In genomic region chr9:90966475-90967150, GRCh38 we compare ENCODE assay signal across 10 cellular contexts.
DNase-seq lines count a peak whose midpoint lies in the region; ATAC-seq and TF ChIP-seq lines count a peak whose summit lies in the region.
"Had no signal": no experiment of that assay in that cellular context is flagged by ENCODE, and none has a peak within 500 bp of the region (broad histone marks: within the 10 kb centered on the region; RNA-seq: fewer than 3 reads in every experiment).

No MANE protein-coding gene starts in this region.

- no peaks in the 10 kb centered on the region for H3K9me3 ChIP-seq in H9 (ENCODE audit: control insufficient read depth, low read depth, low read length)
- H3K9me3 ChIP-seq: SK-N-SH had no signal

- no peak overlapping the region for H2AK5ac ChIP-seq in H9 (ENCODE audit: insufficient read length, low read length)

- H2BK12ac ChIP-seq in H9 (ENCODE audit: insufficient read length, low read depth, low read length) = no peak overlapping the region

- no CpG with 5 or more reads among the region's 19 CpGs for WGBS in H9 (ENCODE audit: extremely low coverage, insufficient read length, low lambda C conversion rate)

- no peaks in the 10 kb centered on the region for H3K23me2 ChIP-seq in H9 (ENCODE audit: insufficient read length, low read depth, low read length, poor library complexity, severe bottlenecking)

- H3T11ph ChIP-seq in H9 (ENCODE audit: low read length) = no peak overlapping the region

- H3K4ac ChIP-seq in H9 (ENCODE audit: low read depth, low read length) = no peak overlapping the region

- no peak overlapping the region for H3K4me2 ChIP-seq in H9 (ENCODE audit: insufficient read depth, insufficient read length, low read length)
- H3K4me2 ChIP-seq: SK-N-SH had no signal

- no peak overlapping the region for H4K8ac ChIP-seq in H9 (replicated peaks; ENCODE audit: insufficient read length, low read depth, low read length)

- H3K4me3 Mint-ChIP-seq in H9 = no peak overlapping the region

- H3K27me3 Mint-ChIP-seq in H9 (ENCODE audit: low read depth) = peaks cover 6% of the 10 kb centered on the region; the same call in 1 of the 2 replicates

- H3K18ac ChIP-seq in H9 (ENCODE audit: insufficient read length, low read depth, low read length) = peak overlapping the region; percentile 21

- no peaks in the 10 kb centered on the region for H3K79me1 ChIP-seq in H9 (ENCODE audit: insufficient read depth, low read depth, low read length, poor library complexity, severe bottlenecking)

- no peak overlapping the region for H2BK5ac ChIP-seq in H9 (ENCODE audit: insufficient read length, low read length)

- H3K4me1 ChIP-seq in H9 (ENCODE audit: insufficient read depth, low read length) (peaks cover 7% of the 10 kb centered on the region; the same call in 1 of the 2 replicates), foreskin keratinocyte (peaks cover 39% of the 10 kb centered on the region)

- H2BK15ac ChIP-seq in H9 (ENCODE audit: low read depth, low read length) = no peak overlapping the region

- H3K23ac ChIP-seq in H9 (ENCODE audit: insufficient read length, low read depth, low read length) = no peak overlapping the region

- no peaks in the 10 kb centered on the region for H3K36me3 Mint-ChIP-seq in H9 (ENCODE audit: insufficient read depth in 1 of 3, low read depth in 3 of 3)

- H3K27ac Mint-ChIP-seq in H9 = no peak overlapping the region

- DNase-seq in H9 (no peak), foreskin keratinocyte (peak in 1 of 2 donors; percentile 75), Right ventricle myocardium inferior (ENCODE audit: missing footprints) (no peak), Ammon's horn (ENCODE audit: low spot score) (no peak)
- DNase-seq in activated CD4-positive, alpha-beta T cell treated with anti-CD3 and anti-CD28 coated beads, Interleukin-2, amount 50 U/mL, for 48 hours = peak; percentile 61 to 68
- peak; percentile 32 to 34 (median 33) for DNase-seq in stimulated activated CD4-positive, alpha-beta T cell treated with anti-CD3 and anti-CD28 coated beads, TNF-alpha, amount 100 ng/mL, for 48 hours (ENCODE audit: low read depth in 3 of 3)
- DNase-seq: cortex of kidney, DMS53, SK-N-SH had no signal

- H3K27ac ChIP-seq in H9 (ENCODE audit: insufficient read length, low read depth, low read length) (no peak overlapping the region), foreskin keratinocyte (peak overlapping the region; percentile 78)

- H2BK120ac ChIP-seq in H9 (ENCODE audit: low read depth, low read length, poor library complexity, severe bottlenecking) = no peak overlapping the region

- H2BK20ac ChIP-seq in H9 (ENCODE audit: low read depth, low read length, poor library complexity, severe bottlenecking) = no peak overlapping the region

- no peak overlapping the region for H3K14ac ChIP-seq in H9 (ENCODE audit: insufficient read depth, low read length)

- H4K5ac ChIP-seq in H9 (ENCODE audit: insufficient read length, low read depth, low read length) = no peak overlapping the region

- H3K4me1 Mint-ChIP-seq in H9 = peaks cover 39 to 54% of the 10 kb centered on the region in 2 experiments

- peak; percentile 19 for ATAC-seq in foreskin keratinocyte
- no peak for ATAC-seq in GM21737 (IDR thresholded peaks at IDR 0.05; ENCODE audit: unreplicated experiment)
- ATAC-seq in Right ventricle myocardium inferior = no peak

- H4K20me1 ChIP-seq in H9 (ENCODE audit: control insufficient read depth, insufficient read depth, insufficient read length) = no peaks in the 10 kb centered on the region

- H3K9me3 Mint-ChIP-seq in H9 = no peaks in the 10 kb centered on the region

- H3K79me2 ChIP-seq in H9 (ENCODE audit: insufficient read depth, low read length) = no peaks in the 10 kb centered on the region

- no peak overlapping the region for H3K56ac ChIP-seq in H9 (ENCODE audit: insufficient read length, low read depth, low read length)

- intact Hi-C loops in Right ventricle myocardium inferior (cut with DNase I) = no loop called here

- no peak overlapping the region for H3K9ac ChIP-seq in H9 (ENCODE audit: extremely low read depth, insufficient read length, low read length)
- H3K9ac ChIP-seq: SK-N-SH had no signal

- H4K91ac ChIP-seq in H9 (ENCODE audit: insufficient read length, low read depth, low read length) = no peak overlapping the region

- no peak overlapping the region for H2AFZ ChIP-seq in H9 (ENCODE audit: low read length)

- no peak for TF ChIP-seq CTCF in H9 (conservative IDR thresholded peaks at IDR 0.05)
- no peak for TF ChIP-seq CTCF in foreskin keratinocyte (conservative IDR thresholded peaks at IDR 0.05)

- H3K27me3 ChIP-seq in H9 (ENCODE audit: insufficient read depth, low read length) (no peaks in the 10 kb centered on the region), foreskin keratinocyte (no peaks in the 10 kb centered on the region)

Comparison
In these comparisons a context has a peak if more than half of its experiments do, and no peak if none do; other contexts are left out.
1. DNase-seq: peak in activated CD4-positive, alpha-beta T cell treated with anti-CD3 and anti-CD28 coated beads, Interleukin-2, amount 50 U/mL, for 48 hours (2 of 2) and stimulated activated CD4-positive, alpha-beta T cell treated with anti-CD3 and anti-CD28 coated beads, TNF-alpha, amount 100 ng/mL, for 48 hours (3 of 3); none in H9 (single experiment), Right ventricle myocardium inferior (single experiment) and Ammon's horn (single experiment).